In the genomic region with DNA sequence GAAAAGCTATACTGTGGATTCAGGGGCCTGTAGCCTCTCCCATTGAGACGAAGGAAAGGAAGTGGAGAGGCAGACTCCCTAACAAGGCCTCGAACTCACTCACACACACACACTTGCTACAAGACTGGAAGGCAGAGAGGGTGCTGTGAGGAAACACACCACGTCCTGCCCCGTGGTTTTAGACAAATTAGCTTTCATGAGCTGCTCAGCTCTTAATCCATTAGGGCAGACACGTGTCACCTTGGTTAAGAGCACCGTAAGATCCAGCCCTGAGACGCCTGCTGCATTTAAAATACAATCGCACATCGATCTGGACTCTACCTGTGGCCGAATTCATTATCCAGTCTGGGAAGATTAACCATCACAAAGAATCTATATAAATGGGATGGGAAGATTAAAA, we compare ENCODE assay signal across 28 cellular contexts.
"Had no signal": no experiment of that assay in that cellular context is flagged by ENCODE, and none has a peak within 500 bp of the region (broad histone marks: within the 10 kb centered on the region; RNA-seq: fewer than 3 reads in every experiment).

No MANE protein-coding gene starts in this region.

- H3K4me1 ChIP-seq: esophagus muscularis mucosa, foreskin keratinocyte, gastrocnemius medialis, heart left ventricle had no signal

- ATAC-seq: activated T-cell treated with anti-CD3 and anti-CD28 coated beads, Interleukin-2, amount 50 U/mL, for 4 hours; activated T-helper 17 cell treated with anti-CD3 and anti-CD28 coated beads, Interleukin-2, amount 50 U/mL, for 72 hours; effector memory CD8-positive, alpha-beta T cell; foreskin keratinocyte; gastrocnemius medialis; heart left ventricle; WTC11 had no signal

- H3K4me3 Mint-ChIP-seq: activated CD4-positive, alpha-beta memory T cell treated with anti-CD3 and anti-CD28 coated beads, Interleukin-2, amount 10 ng/mL, durations not matched to agents 7 days and 5 days; activated CD4-positive, alpha-beta T cell treated with anti-CD3 and anti-CD28 coated beads, Interleukin-2, amount 10 ng/mL, durations not matched to agents 7 days and 5 days; activated naive CD8-positive, alpha-beta T cell; activated T-cell treated with anti-CD3 and anti-CD28 coated beads, Interleukin-2, amount 50 U/mL, for 4 hours; activated T-helper 17 cell treated with anti-CD3 and anti-CD28 coated beads, Interleukin-2, amount 50 U/mL, for 72 hours; effector memory CD8-positive, alpha-beta T cell; WTC11 had no signal

- H3K27ac Mint-ChIP-seq: activated CD4-positive, alpha-beta memory T cell treated with anti-CD3 and anti-CD28 coated beads, Interleukin-2, amount 10 ng/mL, durations not matched to agents 7 days and 5 days; activated CD4-positive, alpha-beta T cell treated with anti-CD3 and anti-CD28 coated beads, Interleukin-2, amount 10 ng/mL, durations not matched to agents 7 days and 5 days; activated naive CD8-positive, alpha-beta T cell; activated T-helper 17 cell treated with anti-CD3 and anti-CD28 coated beads, Interleukin-2, amount 50 U/mL, for 72 hours; effector memory CD8-positive, alpha-beta T cell; WTC11 had no signal

- H3K36me3 ChIP-seq: esophagus muscularis mucosa, gastrocnemius medialis, heart left ventricle had no signal

- H3K36me3 Mint-ChIP-seq: activated naive CD8-positive, alpha-beta T cell; WTC11 had no signal

- H3K9me3 ChIP-seq: esophagus muscularis mucosa, gastrocnemius medialis, heart left ventricle had no signal

- H3K9me3 Mint-ChIP-seq: activated CD4-positive, alpha-beta memory T cell treated with anti-CD3 and anti-CD28 coated beads, Interleukin-2, amount 10 ng/mL, durations not matched to agents 7 days and 5 days; activated T-cell treated with anti-CD3 and anti-CD28 coated beads, Interleukin-2, amount 50 U/mL, for 4 hours; activated T-helper 17 cell treated with anti-CD3 and anti-CD28 coated beads, Interleukin-2, amount 50 U/mL, for 72 hours; WTC11 had no signal

- H3K27ac ChIP-seq: esophagus muscularis mucosa, foreskin keratinocyte, gastrocnemius medialis, heart left ventricle had no signal

- H3K4me1 Mint-ChIP-seq: activated CD4-positive, alpha-beta memory T cell treated with anti-CD3 and anti-CD28 coated beads, Interleukin-2, amount 10 ng/mL, durations not matched to agents 7 days and 5 days; activated CD4-positive, alpha-beta T cell treated with anti-CD3 and anti-CD28 coated beads, Interleukin-2, amount 10 ng/mL, durations not matched to agents 7 days and 5 days; activated T-helper 17 cell treated with anti-CD3 and anti-CD28 coated beads, Interleukin-2, amount 50 U/mL, for 72 hours; WTC11 had no signal

- H3K27me3 ChIP-seq: esophagus muscularis mucosa, foreskin keratinocyte, gastrocnemius medialis had no signal

- DNase-seq: activated CD4-positive, alpha-beta memory T cell treated with anti-CD3 and anti-CD28 coated beads, Interleukin-2, amount 10 ng/mL, durations not matched to agents 7 days and 5 days; activated CD4-positive, alpha-beta T cell treated with anti-CD3 and anti-CD28 coated beads for 1 hour; activated CD4-positive, alpha-beta T cell treated with anti-CD3 and anti-CD28 coated beads for 4 hours; activated CD4-positive, alpha-beta T cell treated with anti-CD3 and anti-CD28 coated beads, Interleukin-2, amount 10 ng/mL, durations not matched to agents 7 days and 5 days; activated CD4-positive, alpha-beta T cell treated with anti-CD3 and anti-CD28 coated beads, Interleukin-2, amount 50 U/mL, for 4 hours; activated CD8-positive, alpha-beta memory T cell treated with anti-CD3 and anti-CD28 coated beads for 24 hours; activated effector memory CD4-positive, alpha-beta T cell treated with Interleukin-2 at 50 U/mL for 16 hours; activated gamma-delta T cell treated with Interleukin-2 at 50 U/mL for 16 hours; activated naive CD4-positive, alpha-beta T cell treated with anti-CD3 and anti-CD28 coated beads, Interleukin-2, amount 50 U/mL, for 16 hours; activated naive CD4-positive, alpha-beta T cell treated with Interleukin-2 at 50 U/mL for 16 hours; activated T-cell treated with anti-CD3 and anti-CD28 coated beads, Interleukin-2, amount 50 U/mL, for 4 hours; amniotic stem cell; anterior cingulate cortex; caudate nucleus; cortex of kidney; dermis blood vessel endothelial cell; effector CD4-positive, alpha-beta T cell; effector memory CD8-positive, alpha-beta T cell; erythroblast; foreskin keratinocyte; gastrocnemius medialis; glutamatergic neuron; heart left ventricle; T-helper 2 cell had no signal

- H3K4me3 ChIP-seq: esophagus muscularis mucosa, gastrocnemius medialis, heart left ventricle had no signal

- H3K27me3 Mint-ChIP-seq: activated CD4-positive, alpha-beta memory T cell treated with anti-CD3 and anti-CD28 coated beads, Interleukin-2, amount 10 ng/mL, durations not matched to agents 7 days and 5 days; activated CD4-positive, alpha-beta T cell treated with anti-CD3 and anti-CD28 coated beads, Interleukin-2, amount 10 ng/mL, durations not matched to agents 7 days and 5 days; activated naive CD8-positive, alpha-beta T cell had no signal
